6 cellular contexts compared by ENCODE assay signal in the genomic region with DNA sequence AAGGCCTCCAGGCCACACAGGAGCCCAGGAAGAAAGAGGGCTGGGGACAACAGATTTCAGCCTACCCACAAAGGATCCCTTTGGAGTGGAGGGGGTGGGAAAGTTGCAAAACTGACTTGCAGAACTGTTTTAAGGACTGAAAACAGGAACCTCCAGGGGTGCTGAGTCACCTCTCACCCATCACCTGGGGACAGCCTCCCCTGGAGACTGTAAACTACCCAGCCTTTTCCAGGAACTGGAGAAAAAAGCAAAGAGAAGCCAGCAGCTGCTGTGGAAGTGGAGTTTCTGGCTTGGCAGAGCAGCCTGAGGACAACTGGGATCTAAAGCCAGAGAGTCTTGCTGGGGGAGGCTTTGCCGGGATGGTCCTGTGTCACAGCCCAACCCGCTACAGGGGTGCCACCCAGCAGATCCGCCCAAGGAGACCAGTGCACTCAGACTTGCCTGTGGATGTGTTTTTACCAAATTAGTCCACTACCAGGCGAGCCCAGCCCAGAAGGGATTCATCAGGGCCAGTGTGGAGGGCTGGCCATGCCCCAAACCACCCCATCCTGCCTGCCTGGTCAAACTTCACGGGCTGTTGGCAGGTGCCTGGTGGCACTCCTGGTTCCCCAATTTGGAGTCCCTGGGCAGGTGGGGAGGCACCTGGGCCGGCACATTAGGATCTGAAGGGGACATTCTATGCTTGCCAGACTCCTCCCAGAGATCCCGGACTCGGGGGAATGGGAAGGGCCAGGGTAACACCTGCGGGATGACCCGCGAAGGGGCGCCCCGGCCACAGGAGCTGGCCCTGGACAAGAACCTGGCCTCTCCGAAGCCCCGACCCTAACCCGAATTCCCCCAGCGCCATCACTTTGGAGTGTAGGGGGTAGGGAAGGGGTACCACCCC. TPM values are rescaled to one million over a fixed set of nuclear protein-coding genes. Genes with fewer than 3 reads are reported as not detected.
DNase-seq lines count a peak whose midpoint lies in the region; ATAC-seq and TF ChIP-seq lines count a peak whose summit lies in the region.

No MANE protein-coding gene starts in this region.

- H3K79me2 ChIP-seq in KMS-11 (ENCODE audit: insufficient read depth, low read depth): no peaks in the 10 kb centered on the region

- CTCF ChIA-PET in MCF 10A (lab: Yijun Ruan, JAX): interaction anchor here (0.5 to 1.8 kb wide), 7 partner anchors 9 to 198 kb away, joined by 3 to 8 read pairs (median 3); no protein-coding TSS in a partner anchor

- no peaks in the 10 kb centered on the region for H3K36me3 ChIP-seq in KMS-11 (ENCODE audit: insufficient read depth)

- no peak overlapping the region for H3K27ac ChIP-seq in KMS-11

- no TSS peak for BruUV-seq in MCF 10A (replicated peaks; lab: Mats Ljungman, UMichigan)

- H3K9me3 Mint-ChIP-seq in MCF 10A (ENCODE audit: unreplicated experiment) (no peaks in the 10 kb centered on the region), neural crest cell (no peaks in the 10 kb centered on the region)

- DNase-seq in MCF 10A (ENCODE audit: unreplicated experiment): peak; percentile 66
- no peak for DNase-seq in neural crest cell (ENCODE audit: low read depth, low spot score)
- DNase-seq in NCI-H524 (lab: John Stamatoyannopoulos, UW): no peak

- H4K20me1 ChIP-seq in KMS-11 (ENCODE audit: insufficient read depth): no peaks in the 10 kb centered on the region

- H3K4me3 Mint-ChIP-seq in MCF 10A (ENCODE audit: unreplicated experiment) (peak overlapping the region; percentile 87), neural crest cell (peak overlapping the region; percentile 90)

- no peak overlapping the region; the same call in 1 of the 2 replicates for H3K9ac ChIP-seq in KMS-11

- peaks cover 5% of the 10 kb centered on the region for H3K4me1 Mint-ChIP-seq in MCF 10A (ENCODE audit: insufficient read depth, unreplicated experiment)
- H3K4me1 Mint-ChIP-seq in neural crest cell: peaks cover 14% of the 10 kb centered on the region

- H2AFZ ChIP-seq in KMS-11 (ENCODE audit: low read depth): peak overlapping the region; percentile 95

- no peak overlapping the region for H3K4me3 ChIP-seq in KMS-11 (IDR thresholded peaks at IDR 0.05; ENCODE audit: insufficient read depth, low read depth, low read length)

- H3K27me3 Mint-ChIP-seq in MCF 10A (ENCODE audit: insufficient read depth, unreplicated experiment) (no peaks in the 10 kb centered on the region), neural crest cell (ENCODE audit: low read depth) (no peaks in the 10 kb centered on the region)

- POLR2A ChIA-PET in MCF 10A (lab: Yijun Ruan, JAX): interaction anchor here (0.8 to 2.8 kb wide), 6 partner anchors 10 to 213 kb away, joined by 3 to 33 read pairs (median 10); partner anchors contain the start of genes NDUFB10, RPS2 and TRAF7

- no peaks in the 10 kb centered on the region for H3K27me3 ChIP-seq in KMS-11 (ENCODE audit: insufficient read depth, low read depth)

- H3K4me1 ChIP-seq in KMS-11 (ENCODE audit: low read depth, poor library complexity, severe bottlenecking): peaks cover 18% of the 10 kb centered on the region

- peak overlapping the region; percentile 42 for H3K27ac Mint-ChIP-seq in MCF 10A (ENCODE audit: low read depth, unreplicated experiment)
- no peak overlapping the region for H3K27ac Mint-ChIP-seq in neural crest cell (ENCODE audit: unreplicated experiment)

- H3K4me2 ChIP-seq in KMS-11: peak overlapping the region; percentile 97

- H3K36me3 Mint-ChIP-seq in MCF 10A (ENCODE audit: insufficient read depth, unreplicated experiment) (peaks cover 18% of the 10 kb centered on the region), neural crest cell (ENCODE audit: low read depth) (no peaks in the 10 kb centered on the region)

- ATAC-seq in HG03175 (IDR thresholded peaks at IDR 0.05; ENCODE audit: unreplicated experiment) (no peak), GM21723 (IDR thresholded peaks at IDR 0.05; ENCODE audit: unreplicated experiment) (no peak)

- TF ChIP-seq CTCF in KMS-11 (conservative IDR thresholded peaks at IDR 0.05; ENCODE audit: low read depth, low read length) (no peak), MCF 10A (IDR thresholded peaks at IDR 0.05; ENCODE audit: unreplicated experiment) (no peak), neural crest cell (conservative IDR thresholded peaks at IDR 0.05) (no peak)

- intact Hi-C loops in MCF 10A (cut with micrococcal nuclease): no loop called here

RNA-seq across cellular contexts. Expression of gene MSRB1, which starts 0.8 kb away (rescaled TPM):
- 5.8 and 7.4 TPM in 2 replicates for total RNA-seq in MCF 10A (2022)
- total RNA-seq in neural crest cell: 29.8 and 30.5 TPM in 2 replicates

RNA-seq across cellular contexts. Expression of gene RPL3L, which starts 12.3 kb away (rescaled TPM):
- total RNA-seq in MCF 10A (2022): not detected in 2 replicates
- not detected in 2 replicates for total RNA-seq in neural crest cell

RNA-seq across cellular contexts. Expression of gene NDUFB10, which starts 17.2 kb away (rescaled TPM):
- total RNA-seq in MCF 10A (2022) (202 TPM in 2 replicates), neural crest cell (128 TPM in 2 replicates)

RNA-seq across cellular contexts. Expression of gene RPS2, which starts 22.5 kb away (rescaled TPM):
- total RNA-seq in MCF 10A (2022) (4,760 and 4,836 TPM in 2 replicates), neural crest cell (3,479 and 3,508 TPM in 2 replicates)

RNA-seq across cellular contexts. Expression of gene HS3ST6, which starts 24.0 kb away (rescaled TPM):
- total RNA-seq in MCF 10A (2022) (not detected in 2 replicates), neural crest cell (not detected in 2 replicates)
